Comparison of ENCODE assay signal across 14 cellular contexts in the genomic region with DNA sequence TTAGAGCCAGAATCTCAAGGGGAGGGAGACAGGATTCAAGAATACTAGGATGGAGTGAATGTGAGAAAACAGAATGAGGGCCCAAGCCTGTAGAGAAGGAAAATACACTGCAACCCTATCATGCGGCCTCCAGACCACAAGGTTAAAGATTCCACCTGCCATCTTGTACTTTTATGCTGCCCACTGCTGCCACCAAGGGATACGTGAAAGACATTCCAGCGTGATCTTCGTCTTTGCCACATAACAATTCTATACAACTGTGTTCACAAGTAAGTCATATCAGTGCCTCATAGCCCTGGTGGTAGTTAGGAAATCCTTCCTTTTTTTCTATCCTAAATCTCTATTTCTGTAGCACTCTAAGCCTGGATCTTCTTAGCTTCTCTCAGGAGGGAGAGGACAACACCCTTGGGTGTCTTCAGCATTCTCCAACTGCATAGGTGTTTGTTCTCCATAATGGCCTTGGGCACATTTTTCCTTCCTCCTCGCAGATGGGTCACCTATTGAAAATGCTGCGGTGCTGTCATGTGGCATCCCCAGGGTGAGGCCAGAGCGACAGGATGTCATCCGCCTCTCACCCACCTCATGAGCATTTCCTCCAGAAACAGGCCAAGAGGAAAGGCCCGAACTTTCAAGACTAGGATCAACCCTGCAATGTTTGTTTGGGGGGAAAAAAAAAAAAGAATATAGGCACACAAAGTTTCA. TPM values are rescaled to one million over a fixed set of nuclear protein-coding genes. Genes with fewer than 3 reads are reported as not detected.
DNase-seq lines count a peak whose midpoint lies in the region; ATAC-seq, FAIRE-seq and TF ChIP-seq lines count a peak whose summit lies in the region.
"Had no signal": no experiment of that assay in that cellular context is flagged by ENCODE, and none has a peak within 500 bp of the region (broad histone marks: within the 10 kb centered on the region; RNA-seq: fewer than 3 reads in every experiment).

No MANE protein-coding gene starts in this region.

- CTCF ChIA-PET in activated naive CD4-positive, alpha-beta T cell treated with anti-CD3 and anti-CD28 coated beads, Interleukin-2, amount 10 ng/mL, durations not matched to agents 7 days and 5 days (lab: Charles Lee) = no interaction called here
- CTCF ChIA-PET in activated naive CD4-positive, alpha-beta T cell treated with anti-CD3 and anti-CD28 coated beads for 36 hours (lab: Charles Lee) = interaction anchor here (1.0 kb wide), 1 partner anchor 281 kb away, joined by 4 read pairs; no protein-coding TSS in a partner anchor
- CTCF ChIA-PET in PC-3 (lab: Charles Lee) = no interaction called here

- H3K27ac Mint-ChIP-seq in activated naive CD4-positive, alpha-beta T cell treated with anti-CD3 and anti-CD28 coated beads, Interleukin-2, amount 10 ng/mL, durations not matched to agents 7 days and 5 days = peak overlapping the region; percentile 68
- H3K27ac Mint-ChIP-seq in activated naive CD4-positive, alpha-beta T cell treated with anti-CD3 and anti-CD28 coated beads for 36 hours = no peak overlapping the region
- peak overlapping the region in 1 of 2 donors; percentile 78 for H3K27ac Mint-ChIP-seq in stimulated activated naive CD8-positive, alpha-beta T cell treated with anti-CD3 and anti-CD28 coated beads, Interleukin-15, amount 100 ng/mL, for 72 hours
- H3K27ac Mint-ChIP-seq: nephron had no signal

- no peaks in the 10 kb centered on the region for H3K27me3 ChIP-seq in PC-3 (ENCODE audit: low read length)

- H3K4me1 Mint-ChIP-seq in activated naive CD4-positive, alpha-beta T cell treated with anti-CD3 and anti-CD28 coated beads, Interleukin-2, amount 10 ng/mL, durations not matched to agents 7 days and 5 days = peaks cover 52% of the 10 kb centered on the region
- H3K4me1 Mint-ChIP-seq in activated naive CD4-positive, alpha-beta T cell treated with anti-CD3 and anti-CD28 coated beads for 36 hours (ENCODE audit: low read depth) = peaks cover 47% of the 10 kb centered on the region
- H3K4me1 Mint-ChIP-seq in stimulated activated naive CD8-positive, alpha-beta T cell treated with anti-CD3 and anti-CD28 coated beads, Interleukin-15, amount 100 ng/mL, for 72 hours = peaks cover 53% of the 10 kb centered on the region

- H3K9ac ChIP-seq in PC-3 (ENCODE audit: low read length) = no peak overlapping the region

- FAIRE-seq in urothelium cell line (lab: Jason Lieb, UNC) = no peak
- FAIRE-seq: G401.6, islet of Langerhans had no signal

- no peaks in the 10 kb centered on the region for H3K9me3 Mint-ChIP-seq in activated naive CD4-positive, alpha-beta T cell treated with anti-CD3 and anti-CD28 coated beads, Interleukin-2, amount 10 ng/mL, durations not matched to agents 7 days and 5 days
- H3K9me3 Mint-ChIP-seq in activated naive CD4-positive, alpha-beta T cell treated with anti-CD3 and anti-CD28 coated beads for 36 hours = no peaks in the 10 kb centered on the region
- no peaks in the 10 kb centered on the region for H3K9me3 Mint-ChIP-seq in stimulated activated naive CD8-positive, alpha-beta T cell treated with anti-CD3 and anti-CD28 coated beads, Interleukin-15, amount 100 ng/mL, for 72 hours
- H3K9me3 Mint-ChIP-seq: nephron had no signal

- no peaks in the 10 kb centered on the region for H3K79me2 ChIP-seq in PC-3 (ENCODE audit: low read length)

- TF ChIP-seq CTCF in PC-3 (conservative IDR thresholded peaks at IDR 0.05; ENCODE audit: low read depth, low read length) (no peak), epithelial cell of esophagus (IDR thresholded peaks at IDR 0.05; ENCODE audit: insufficient read depth, low read depth, low read length, missing control alignments) (no peak), lower leg skin (IDR thresholded peaks at IDR 0.05) (no peak)

- no peak overlapping the region for H3K4me2 ChIP-seq in PC-3 (ENCODE audit: low read length)

- H3K4me1 ChIP-seq in PC-3 (ENCODE audit: insufficient read depth, low read length) = peaks cover 32% of the 10 kb centered on the region

- peaks cover 10% of the 10 kb centered on the region for H3K36me3 Mint-ChIP-seq in activated naive CD4-positive, alpha-beta T cell treated with anti-CD3 and anti-CD28 coated beads, Interleukin-2, amount 10 ng/mL, durations not matched to agents 7 days and 5 days
- H3K36me3 Mint-ChIP-seq in activated naive CD4-positive, alpha-beta T cell treated with anti-CD3 and anti-CD28 coated beads for 36 hours (ENCODE audit: low read depth) = no peaks in the 10 kb centered on the region

- H3K27ac ChIP-seq in PC-3 (ENCODE audit: low read length) = no peak overlapping the region

- H3K36me3 ChIP-seq in PC-3 (ENCODE audit: low read depth, low read length) = no peaks in the 10 kb centered on the region

- H3K9me3 ChIP-seq in PC-3 (ENCODE audit: low read length) = no peaks in the 10 kb centered on the region

- no peaks in the 10 kb centered on the region for H3K27me3 Mint-ChIP-seq in activated naive CD4-positive, alpha-beta T cell treated with anti-CD3 and anti-CD28 coated beads, Interleukin-2, amount 10 ng/mL, durations not matched to agents 7 days and 5 days
- no peaks in the 10 kb centered on the region for H3K27me3 Mint-ChIP-seq in activated naive CD4-positive, alpha-beta T cell treated with anti-CD3 and anti-CD28 coated beads for 36 hours (ENCODE audit: low read depth)
- H3K27me3 Mint-ChIP-seq in stimulated activated naive CD8-positive, alpha-beta T cell treated with anti-CD3 and anti-CD28 coated beads, Interleukin-15, amount 100 ng/mL, for 72 hours = no peaks in the 10 kb centered on the region

- TF ChIP-seq POLR2A in lower leg skin (IDR thresholded peaks at IDR 0.05) = no peak

- no peaks in the 10 kb centered on the region for H3K9me2 ChIP-seq in PC-3 (replicated peaks; ENCODE audit: low read length)

- H4K20me1 ChIP-seq in PC-3 (ENCODE audit: low read length) = no peaks in the 10 kb centered on the region

- ATAC-seq in PC-3 = no peak
- ATAC-seq in stimulated activated naive CD8-positive, alpha-beta T cell treated with anti-CD3 and anti-CD28 coated beads, Interleukin-15, amount 100 ng/mL, for 72 hours = peak; percentile 69

- H3K4me3 Mint-ChIP-seq in activated naive CD4-positive, alpha-beta T cell treated with anti-CD3 and anti-CD28 coated beads, Interleukin-2, amount 10 ng/mL, durations not matched to agents 7 days and 5 days = no peak overlapping the region
- H3K4me3 Mint-ChIP-seq in activated naive CD4-positive, alpha-beta T cell treated with anti-CD3 and anti-CD28 coated beads for 36 hours = no peak overlapping the region
- peak overlapping the region in 1 of 2 donors; percentile 4 for H3K4me3 Mint-ChIP-seq in stimulated activated naive CD8-positive, alpha-beta T cell treated with anti-CD3 and anti-CD28 coated beads, Interleukin-15, amount 100 ng/mL, for 72 hours
- H3K4me3 Mint-ChIP-seq: nephron had no signal

- WGBS in lower leg skin, 2 donors = 73 to 80% methylated on average over 9 of the region's 9 CpGs

- POLR2A ChIA-PET in PC-3 (lab: Charles Lee; ENCODE audit: unreplicated experiment) = interaction anchor here (0.6 kb wide), 1 partner anchor 13 kb away, joined by 4 read pairs; no protein-coding TSS in a partner anchor

- no TSS peak for BruUV-seq in PC-3 (replicated peaks; lab: Mats Ljungman, UMichigan)

- peak; percentile 31 for DNase-seq in activated naive CD4-positive, alpha-beta T cell treated with anti-CD3 and anti-CD28 coated beads, Interleukin-2, amount 10 ng/mL, durations not matched to agents 7 days and 5 days
- no peak for DNase-seq in activated naive CD4-positive, alpha-beta T cell treated with anti-CD3 and anti-CD28 coated beads for 36 hours
- DNase-seq in PC-3 (peak; percentile 12), epithelial cell of esophagus (ENCODE audit: low read depth) (peak; percentile 80), urothelium cell line (ENCODE audit: low spot score) (no peak), COLO829 (ENCODE audit: low spot score) (no peak), lower leg skin (ENCODE audit: low spot score in 2 of 2) (no peak)
- no peak for DNase-seq in stimulated activated naive CD8-positive, alpha-beta T cell treated with anti-CD3 and anti-CD28 coated beads, Interleukin-15, amount 100 ng/mL, for 72 hours
- DNase-seq: KG1; RPMI8226; stimulated activated CD4-positive, alpha-beta T cell treated with anti-CD3 and anti-CD28 coated beads, Interleukin-12 subunit alpha, Interleukin-12 subunit beta, amount 100 ng/mL, for 4 hours had no signal

- no peak overlapping the region for H2AFZ ChIP-seq in PC-3 (ENCODE audit: low read length)

- intact Hi-C loops in activated naive CD4-positive, alpha-beta T cell treated with anti-CD3 and anti-CD28 coated beads for 36 hours (cut with micrococcal nuclease) = no loop called here
- intact Hi-C loops in PC-3 (cut with micrococcal nuclease) = no loop called here
- intact Hi-C loops in lower leg skin (cut with DNase I; ENCODE audit: low total_unique reads) = no loop called here

- H3F3A ChIP-seq in PC-3 (ENCODE audit: low read length, unreplicated experiment) = peaks cover 11% of the 10 kb centered on the region

- H3K4me3 ChIP-seq in PC-3 (ENCODE audit: low read length) = no peak overlapping the region
- no peak overlapping the region for H3K4me3 ChIP-seq in epithelial cell of esophagus (ENCODE audit: low read length)
- no peak overlapping the region for H3K4me3 ChIP-seq in lower leg skin (ENCODE audit: low read depth, poor library complexity, severe bottlenecking)

RNA-seq across cellular contexts. Expression of a gene that starts 13.6 kb away (rescaled TPM):
- 1,000 to 10,000 TPM; 3,331 to 3,631 TPM for total RNA-seq in activated naive CD4-positive, alpha-beta T cell treated with anti-CD3 and anti-CD28 coated beads for 36 hours
- 948 and 982 TPM in 2 replicates for total RNA-seq in PC-3 (2014; rRNA removed)
- total RNA-seq in lower leg skin = 1,000 to 10,000 TPM; 2,307 to 2,977 (median 2,645) TPM

Comparison
In these comparisons a context has a peak if more than half of its experiments do, and no peak if none do; other contexts are left out.
1. DNase-seq: peak in activated naive CD4-positive, alpha-beta T cell treated with anti-CD3 and anti-CD28 coated beads, Interleukin-2, amount 10 ng/mL, durations not matched to agents 7 days and 5 days (single experiment), PC-3 (single experiment) and epithelial cell of esophagus (single experiment); none in activated naive CD4-positive, alpha-beta T cell treated with anti-CD3 and anti-CD28 coated beads for 36 hours (single experiment), stimulated activated naive CD8-positive, alpha-beta T cell treated with anti-CD3 and anti-CD28 coated beads, Interleukin-15, amount 100 ng/mL, for 72 hours (0 of 2), urothelium cell line (single experiment), COLO829 (single experiment) and lower leg skin (0 of 2).